In genomic region chr6:34319471-34319885, GRCh38 we compare ENCODE assay signal across 1 cellular context.
TF ChIP-seq lines count a peak whose summit lies in the region.

No MANE protein-coding gene starts in this region.

TF ChIP-seq in GM12878, 131 proteins besides CTCF, POLR2A, EP300 and RAD21 (continued from another document):
- TF ChIP-seq, protein P1, sequence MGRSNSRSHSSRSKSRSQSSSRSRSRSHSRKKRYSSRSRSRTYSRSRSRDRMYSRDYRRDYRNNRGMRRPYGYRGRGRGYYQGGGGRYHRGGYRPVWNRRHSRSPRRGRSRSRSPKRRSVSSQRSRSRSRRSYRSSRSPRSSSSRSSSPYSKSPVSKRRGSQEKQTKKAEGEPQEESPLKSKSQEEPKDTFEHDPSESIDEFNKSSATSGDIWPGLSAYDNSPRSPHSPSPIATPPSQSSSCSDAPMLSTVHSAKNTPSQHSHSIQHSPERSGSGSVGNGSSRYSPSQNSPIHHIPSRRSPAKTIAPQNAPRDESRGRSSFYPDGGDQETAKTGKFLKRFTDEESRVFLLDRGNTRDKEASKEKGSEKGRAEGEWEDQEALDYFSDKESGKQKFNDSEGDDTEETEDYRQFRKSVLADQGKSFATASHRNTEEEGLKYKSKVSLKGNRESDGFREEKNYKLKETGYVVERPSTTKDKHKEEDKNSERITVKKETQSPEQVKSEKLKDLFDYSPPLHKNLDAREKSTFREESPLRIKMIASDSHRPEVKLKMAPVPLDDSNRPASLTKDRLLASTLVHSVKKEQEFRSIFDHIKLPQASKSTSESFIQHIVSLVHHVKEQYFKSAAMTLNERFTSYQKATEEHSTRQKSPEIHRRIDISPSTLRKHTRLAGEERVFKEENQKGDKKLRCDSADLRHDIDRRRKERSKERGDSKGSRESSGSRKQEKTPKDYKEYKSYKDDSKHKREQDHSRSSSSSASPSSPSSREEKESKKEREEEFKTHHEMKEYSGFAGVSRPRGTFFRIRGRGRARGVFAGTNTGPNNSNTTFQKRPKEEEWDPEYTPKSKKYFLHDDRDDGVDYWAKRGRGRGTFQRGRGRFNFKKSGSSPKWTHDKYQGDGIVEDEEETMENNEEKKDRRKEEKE (IDR thresholded peaks at IDR 0.05), result no peak
- TF ChIP-seq CBX3 (IDR thresholded peaks at IDR 0.05; ENCODE audit: borderline replicate concordance, low read depth), result no peak
- no peak for TF ChIP-seq IKZF2 (IDR thresholded peaks at IDR 0.05)
- TF ChIP-seq EGR1 (IDR thresholded peaks at IDR 0.05; ENCODE audit: borderline replicate concordance in 1 of 2, low read depth in 2 of 2, low read length in 2 of 2), result no peak
- TF ChIP-seq, protein P2, sequence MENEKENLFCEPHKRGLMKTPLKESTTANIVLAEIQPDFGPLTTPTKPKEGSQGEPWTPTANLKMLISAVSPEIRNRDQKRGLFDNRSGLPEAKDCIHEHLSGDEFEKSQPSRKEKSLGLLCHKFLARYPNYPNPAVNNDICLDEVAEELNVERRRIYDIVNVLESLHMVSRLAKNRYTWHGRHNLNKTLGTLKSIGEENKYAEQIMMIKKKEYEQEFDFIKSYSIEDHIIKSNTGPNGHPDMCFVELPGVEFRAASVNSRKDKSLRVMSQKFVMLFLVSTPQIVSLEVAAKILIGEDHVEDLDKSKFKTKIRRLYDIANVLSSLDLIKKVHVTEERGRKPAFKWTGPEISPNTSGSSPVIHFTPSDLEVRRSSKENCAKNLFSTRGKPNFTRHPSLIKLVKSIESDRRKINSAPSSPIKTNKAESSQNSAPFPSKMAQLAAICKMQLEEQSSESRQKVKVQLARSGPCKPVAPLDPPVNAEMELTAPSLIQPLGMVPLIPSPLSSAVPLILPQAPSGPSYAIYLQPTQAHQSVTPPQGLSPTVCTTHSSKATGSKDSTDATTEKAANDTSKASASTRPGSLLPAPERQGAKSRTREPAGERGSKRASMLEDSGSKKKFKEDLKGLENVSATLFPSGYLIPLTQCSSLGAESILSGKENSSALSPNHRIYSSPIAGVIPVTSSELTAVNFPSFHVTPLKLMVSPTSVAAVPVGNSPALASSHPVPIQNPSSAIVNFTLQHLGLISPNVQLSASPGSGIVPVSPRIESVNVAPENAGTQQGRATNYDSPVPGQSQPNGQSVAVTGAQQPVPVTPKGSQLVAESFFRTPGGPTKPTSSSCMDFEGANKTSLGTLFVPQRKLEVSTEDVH (IDR thresholded peaks at IDR 0.05; ENCODE audit: low read depth, partially characterized antibody), result no peak
- no peak for TF ChIP-seq SMAD1 (IDR thresholded peaks at IDR 0.05; ENCODE audit: low read depth, partially characterized antibody)
